ENCODE assay signal across 9 cellular contexts in genomic region chr12:43760396-43760795, GRCh38. TPM values are rescaled to one million over a fixed set of nuclear protein-coding genes. Genes with fewer than 3 reads are reported as not detected.
DNase-seq lines count a peak whose midpoint lies in the region; ATAC-seq and TF ChIP-seq lines count a peak whose summit lies in the region.
"Had no signal": no experiment of that assay in that cellular context is flagged by ENCODE, and none has a peak within 500 bp of the region (broad histone marks: within the 10 kb centered on the region; RNA-seq: fewer than 3 reads in every experiment).

No MANE protein-coding gene starts in this region.

- TF ChIP-seq CTCF in Calu3 (IDR thresholded peaks at IDR 0.05; ENCODE audit: unreplicated experiment) (no peak), Loucy (conservative IDR thresholded peaks at IDR 0.05; ENCODE audit: low read length) (no peak), neutrophil (IDR thresholded peaks at IDR 0.05) (no peak)

- H3K27ac Mint-ChIP-seq in Calu3 (ENCODE audit: unreplicated experiment) = peak overlapping the region; percentile 19
- H3K27ac Mint-ChIP-seq in central memory CD8-positive, alpha-beta T cell (ENCODE audit: low read depth) = peak overlapping the region; percentile 98

- H2AFZ ChIP-seq in Loucy (ENCODE audit: low read length) = no peak overlapping the region

- H3K9ac ChIP-seq in Loucy (ENCODE audit: low read depth, low read length, poor library complexity, severe bottlenecking) = peak overlapping the region; percentile 88

- peaks cover 30% of the 10 kb centered on the region for H3K4me1 Mint-ChIP-seq in Calu3 (ENCODE audit: low read depth, unreplicated experiment)
- peaks cover 63% of the 10 kb centered on the region for H3K4me1 Mint-ChIP-seq in central memory CD8-positive, alpha-beta T cell

- H3F3A ChIP-seq in Loucy (ENCODE audit: low read depth) = no peaks in the 10 kb centered on the region

- CTCF ChIA-PET in Calu3 (lab: Charles Lee) = no interaction called here

- H3K79me2 ChIP-seq in Loucy (ENCODE audit: insufficient read depth, low read length) = peaks cover 56% of the 10 kb centered on the region

- no peak for ATAC-seq in central memory CD8-positive, alpha-beta T cell (replicated peaks; ENCODE audit: extremely low read depth, poor library complexity, severe bottlenecking)
- no peak for ATAC-seq in HG03378 (IDR thresholded peaks at IDR 0.05; ENCODE audit: unreplicated experiment)

- no peaks in the 10 kb centered on the region for H3K27me3 Mint-ChIP-seq in Calu3 (ENCODE audit: unreplicated experiment)
- H3K27me3 Mint-ChIP-seq in central memory CD8-positive, alpha-beta T cell = no peaks in the 10 kb centered on the region

- H3K4me1 ChIP-seq in Loucy (ENCODE audit: insufficient read depth, low read length, poor library complexity, severe bottlenecking) = peaks cover 52% of the 10 kb centered on the region
- peaks cover 46 to 47% of the 10 kb centered on the region in 2 experiments for H3K4me1 ChIP-seq in neutrophil (ENCODE audit: control insufficient read depth in 1 of 2, insufficient read depth in 1 of 2, low read depth in 1 of 2, low read length in 1 of 2)

- DNase-seq in Calu3 = no peak
- no peak for DNase-seq in central memory CD8-positive, alpha-beta T cell (ENCODE audit: low spot score in 2 of 2)
- DNase-seq in nucleus accumbens (lab: John Stamatoyannopoulos, UW) = no peak
- no peak for DNase-seq in NCI-H82 (lab: John Stamatoyannopoulos, UW)
- no peak for DNase-seq in NCI-H2029 treated with DMSO at 0.1 percent for 48 hours (lab: John Stamatoyannopoulos, UW)
- DNase-seq: activated CD4-positive, alpha-beta T cell treated with anti-CD3 and anti-CD28 coated beads, Interleukin-2, amount 50 U/mL, for 1 hour had no signal

- peaks cover 28% of the 10 kb centered on the region for H4K20me1 ChIP-seq in Loucy (ENCODE audit: insufficient read depth, low read length, poor library complexity, severe bottlenecking)

- H3K9me2 ChIP-seq in Loucy (replicated peaks; ENCODE audit: low read depth, low read length) = no peaks in the 10 kb centered on the region

- no peaks in the 10 kb centered on the region for H3K9me3 ChIP-seq in Loucy (ENCODE audit: insufficient read depth, low read depth, low read length)
- no peaks in the 10 kb centered on the region for H3K9me3 ChIP-seq in neutrophil

- H3K27me3 ChIP-seq in Loucy (ENCODE audit: insufficient read depth, low read length, poor library complexity, severe bottlenecking) (no peaks in the 10 kb centered on the region), neutrophil (no peaks in the 10 kb centered on the region)

- H3K4me3 Mint-ChIP-seq in Calu3 (ENCODE audit: low read depth, unreplicated experiment) = peak overlapping the region; percentile 81
- H3K4me3 Mint-ChIP-seq in central memory CD8-positive, alpha-beta T cell = peak overlapping the region; percentile 96

- H3K27ac ChIP-seq in neutrophil = peak overlapping the region; percentile 94

- no TSS peak for BruUV-seq in Calu3 (replicated peaks; lab: Mats Ljungman, UMichigan)

- H3K4me3 ChIP-seq in Loucy (ENCODE audit: low read length, poor library complexity, severe bottlenecking) (peak overlapping the region; percentile 97), neutrophil (ENCODE audit: low read depth in 1 of 2, low read length in 1 of 2) (peak overlapping the region; percentile 77 to 90)

- H3K36me3 ChIP-seq in Loucy (ENCODE audit: insufficient read depth, low read length) = no peaks in the 10 kb centered on the region
- peaks cover 4% of the 10 kb centered on the region for H3K36me3 ChIP-seq in neutrophil

- H3K36me3 Mint-ChIP-seq in Calu3 (ENCODE audit: insufficient read depth, unreplicated experiment) = peaks cover 30% of the 10 kb centered on the region
- H3K36me3 Mint-ChIP-seq in central memory CD8-positive, alpha-beta T cell (ENCODE audit: insufficient read depth) = peaks cover 17% of the 10 kb centered on the region

- H3K9me3 Mint-ChIP-seq in Calu3 (ENCODE audit: low read depth, unreplicated experiment) = peaks cover 3% of the 10 kb centered on the region
- H3K9me3 Mint-ChIP-seq in central memory CD8-positive, alpha-beta T cell = no peaks in the 10 kb centered on the region

- intact Hi-C loops in Calu3 (cut with micrococcal nuclease; ENCODE audit: unreplicated experiment) = loop anchor here (5.0 kb wide), 1 partner anchor 37 kb away; no protein-coding TSS in a partner anchor

- H3K4me2 ChIP-seq in Loucy (ENCODE audit: low read depth, low read length, poor library complexity, severe bottlenecking) = peak overlapping the region; percentile 96

RNA-seq across cellular contexts. Expression of gene IRAK4, which starts 1.6 kb away (rescaled TPM):
- total RNA-seq in Calu3 (2022) = 8.4 and 11.4 TPM in 2 replicates

RNA-seq across cellular contexts. Expression of gene PUS7L, which starts 1.8 kb away (rescaled TPM):
- 10.2 and 15.5 TPM in 2 replicates for total RNA-seq in Calu3 (2022)

RNA-seq across cellular contexts. Expression of gene TWF1, which starts 45.7 kb away (rescaled TPM):
- 67.4 and 75.8 TPM in 2 replicates for total RNA-seq in Calu3 (2022)
